8 cellular contexts compared by ENCODE assay signal in the genomic region with DNA sequence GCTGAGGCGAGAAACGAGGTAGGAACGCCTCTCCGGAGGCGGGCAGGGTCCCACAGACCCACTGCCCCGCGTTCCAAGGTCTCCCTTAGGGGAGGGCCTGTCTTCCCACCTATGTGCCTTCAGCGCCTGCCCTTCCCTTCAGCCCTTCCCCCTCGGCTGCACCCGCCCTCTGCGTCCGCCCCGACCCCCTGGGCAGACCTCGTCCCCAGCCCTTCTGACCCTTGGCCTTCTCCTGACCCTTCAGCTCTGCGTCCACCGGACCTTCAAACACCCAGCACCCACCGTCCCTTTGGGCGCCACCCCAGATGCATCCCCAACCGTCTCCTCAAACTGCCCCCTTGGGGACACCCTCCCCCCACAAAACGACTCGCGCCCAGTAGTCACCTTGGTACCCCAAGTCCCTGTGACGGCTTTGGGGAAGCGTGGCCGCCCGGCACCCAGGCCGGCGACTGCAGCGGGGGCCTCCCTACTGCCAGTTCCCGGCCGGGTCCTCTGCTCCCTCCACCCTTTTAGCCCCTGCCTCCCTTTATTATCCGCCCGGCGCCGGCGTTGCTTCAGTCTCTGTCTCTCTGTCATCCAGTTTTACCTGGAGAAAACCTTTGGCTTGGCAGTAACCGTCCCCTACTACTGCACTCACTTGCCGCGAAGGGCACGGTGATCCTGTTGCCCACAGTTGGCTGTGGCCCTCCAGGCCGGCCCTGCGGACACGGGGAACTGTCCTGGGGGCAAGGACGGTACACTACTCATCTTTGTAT. TPM values are rescaled to one million over a fixed set of nuclear protein-coding genes. Genes with fewer than 3 reads are reported as not detected.
A peak's percentile ranks its signal among the peaks of the same experiment; 100 is the strongest.
DNase-seq lines count a peak whose midpoint lies in the region; ATAC-seq and TF ChIP-seq lines count a peak whose summit lies in the region.

No MANE protein-coding gene starts in this region.

- no peaks in the 10 kb centered on the region for H3K9me3 ChIP-seq in prostate gland

- POLR2A ChIA-PET in HEK293T (lab: Yijun Ruan, JAX) = interaction anchor here (1.0 to 1.6 kb wide), 3 partner anchors 22 to 329 kb away, joined by 3 to 5 read pairs (median 3); a partner anchor contains a TSS
- POLR2A ChIA-PET in activated naive CD8-positive, alpha-beta T cell treated with anti-CD3 and anti-CD28 coated beads, Interleukin-2, amount 10 ng/mL, durations not matched to agents 7 days and 5 days (lab: Charles Lee) = interaction anchor here (1.1 kb wide), 1 partner anchor 80 kb away, joined by 3 read pairs; no protein-coding TSS in a partner anchor

- TF ChIP-seq CTCF in prostate gland (IDR thresholded peaks at IDR 0.05) = no peak

- peak overlapping the region; percentile 60 to 69 for H3K4me3 ChIP-seq in prostate gland

- no peak for TF ChIP-seq POLR2A in prostate gland (IDR thresholded peaks at IDR 0.05)

- no peaks in the 10 kb centered on the region for H3K4me1 ChIP-seq in prostate gland (replicated peaks)

- no peaks in the 10 kb centered on the region for H3K9me3 Mint-ChIP-seq in activated naive CD8-positive, alpha-beta T cell treated with anti-CD3 and anti-CD28 coated beads, Interleukin-2, amount 10 ng/mL, durations not matched to agents 7 days and 5 days

- H3K4me1 Mint-ChIP-seq in activated naive CD8-positive, alpha-beta T cell treated with anti-CD3 and anti-CD28 coated beads, Interleukin-2, amount 10 ng/mL, durations not matched to agents 7 days and 5 days = peaks cover 25% of the 10 kb centered on the region

- CTCF ChIA-PET in HEK293T (lab: Yijun Ruan, JAX) = interaction anchor here (1.4 kb wide), 1 partner anchor 63 kb away, joined by 5 read pairs; no protein-coding TSS in a partner anchor

- no peaks in the 10 kb centered on the region for H3K27me3 ChIP-seq in prostate gland (replicated peaks; ENCODE audit: insufficient read depth)

- peak overlapping the region; percentile 84 to 91 for H3K27ac ChIP-seq in prostate gland

- intact Hi-C loops in left ventricle myocardium superior (cut with micrococcal nuclease) (loop anchor here (5.0 kb wide), 1 partner anchor 62 kb away; no protein-coding TSS in a partner anchor), prostate gland (cut with DNase I) (loop anchor here (2.0 kb wide), 2 partner anchors 62 to 114 kb away; a partner anchor contains a TSS)

- peaks cover 10% of the 10 kb centered on the region for H3K27me3 Mint-ChIP-seq in activated naive CD8-positive, alpha-beta T cell treated with anti-CD3 and anti-CD28 coated beads, Interleukin-2, amount 10 ng/mL, durations not matched to agents 7 days and 5 days

- H3K36me3 Mint-ChIP-seq in activated naive CD8-positive, alpha-beta T cell treated with anti-CD3 and anti-CD28 coated beads, Interleukin-2, amount 10 ng/mL, durations not matched to agents 7 days and 5 days = peaks cover 1% of the 10 kb centered on the region

- H3K27ac Mint-ChIP-seq in activated naive CD8-positive, alpha-beta T cell treated with anti-CD3 and anti-CD28 coated beads, Interleukin-2, amount 10 ng/mL, durations not matched to agents 7 days and 5 days = peak overlapping the region; percentile 69

- no peaks in the 10 kb centered on the region for H3K36me3 ChIP-seq in prostate gland

- peak overlapping the region; percentile 89 for H3K4me3 Mint-ChIP-seq in activated naive CD8-positive, alpha-beta T cell treated with anti-CD3 and anti-CD28 coated beads, Interleukin-2, amount 10 ng/mL, durations not matched to agents 7 days and 5 days

- peak; percentile 31 for DNase-seq in Ammon's horn (ENCODE audit: low spot score)
- DNase-seq in HEK293T (ENCODE audit: extremely low spot score) = peak; percentile 11
- DNase-seq in activated naive CD8-positive, alpha-beta T cell treated with anti-CD3 and anti-CD28 coated beads, Interleukin-2, amount 10 ng/mL, durations not matched to agents 7 days and 5 days = no peak
- peak; percentile 52 for DNase-seq in left ventricle myocardium superior
- peak; percentile 9 for DNase-seq in prostate gland (ENCODE audit: low spot score)
- no peak for DNase-seq in stimulated activated CD4-positive, alpha-beta T cell treated with anti-CD3 and anti-CD28 coated beads, Interleukin-4, amount 100 ng/mL, for 24 hours

- WGBS in prostate gland = 7% methylated on average over 44 of the region's 44 CpGs

- peak; percentile 11 for ATAC-seq in activated naive CD8-positive, alpha-beta T cell treated with anti-CD3 and anti-CD28 coated beads, Interleukin-2, amount 10 ng/mL, durations not matched to agents 7 days and 5 days (ENCODE audit: low read depth)
- ATAC-seq in left ventricle myocardium superior (peak; percentile 59), HG03097 (IDR thresholded peaks at IDR 0.05; ENCODE audit: low FRiP score, unreplicated experiment) (no peak), HG03354 (IDR thresholded peaks at IDR 0.05; ENCODE audit: poor library complexity, severe bottlenecking, unreplicated experiment) (no peak)

TF ChIP-seq in HEK293T, 16 proteins besides CTCF, POLR2A, EP300 and RAD21:
- TF ChIP-seq TARDBP (IDR thresholded peaks at IDR 0.05) = no peak
- TF ChIP-seq HDGF (IDR thresholded peaks at IDR 0.05; ENCODE audit: borderline replicate concordance) = no peak

RNA-seq across cellular contexts. Expression of a gene that starts 0.4 kb away (rescaled TPM):
- total RNA-seq in activated naive CD8-positive, alpha-beta T cell treated with anti-CD3 and anti-CD28 coated beads, Interleukin-2, amount 10 ng/mL, durations not matched to agents 7 days and 5 days = 1 to 10 TPM; 2.1 to 2.3 TPM
- total RNA-seq in left ventricle myocardium superior = 30.3 TPM
- total RNA-seq in prostate gland = 10 to 100 TPM; 13.6 to 33.1 TPM

Comparison
In these comparisons a context has a peak if more than half of its experiments do, and no peak if none do; other contexts are left out.
1. DNase-seq: peak in Ammon's horn (single experiment), HEK293T (single experiment), left ventricle myocardium superior (single experiment) and prostate gland (single experiment); none in activated naive CD8-positive, alpha-beta T cell treated with anti-CD3 and anti-CD28 coated beads, Interleukin-2, amount 10 ng/mL, durations not matched to agents 7 days and 5 days (single experiment) and stimulated activated CD4-positive, alpha-beta T cell treated with anti-CD3 and anti-CD28 coated beads, Interleukin-4, amount 100 ng/mL, for 24 hours (single experiment).
2. ATAC-seq: peak in activated naive CD8-positive, alpha-beta T cell treated with anti-CD3 and anti-CD28 coated beads, Interleukin-2, amount 10 ng/mL, durations not matched to agents 7 days and 5 days (single experiment) and left ventricle myocardium superior (single experiment); none in HG03097 (single experiment) and HG03354 (single experiment).